ENCODE assay signal across 25 cellular contexts in genomic region chr3:37125702-37126101, GRCh38.
"Had no signal": no experiment of that assay in that cellular context is flagged by ENCODE, and none has a peak within 500 bp of the region (broad histone marks: within the 10 kb centered on the region; RNA-seq: fewer than 3 reads in every experiment).

No MANE protein-coding gene starts in this region.

- H3K4me3 ChIP-seq: body of pancreas, pancreas, testis, upper lobe of left lung had no signal

- H3K4me1 Mint-ChIP-seq: nephron had no signal

- H3K4me1 ChIP-seq: testis had no signal

- H3K27me3 ChIP-seq: body of pancreas, pancreas, testis, upper lobe of left lung had no signal

- DNase-seq: activated CD4-positive, alpha-beta memory T cell treated with anti-CD3 and anti-CD28 coated beads, Interleukin-2, amount 10 ng/mL, durations not matched to agents 7 days and 5 days; activated CD4-positive, alpha-beta T cell treated with anti-CD3 and anti-CD28 coated beads, Interleukin-2, amount 10 ng/mL, durations not matched to agents 24 days and 14 days; activated gamma-delta T cell; activated naive CD4-positive, alpha-beta T cell treated with anti-CD3 and anti-CD28 coated beads, Interleukin-2, amount 50 U/mL, for 16 hours; anterior cingulate cortex; body of pancreas; effector CD4-positive, alpha-beta T cell; glutamatergic neuron; hippocampal formation; kidney glomerular epithelial cell; left ventricle myocardium superior; pancreas; stimulated activated CD4-positive, alpha-beta T cell treated with anti-CD3 and anti-CD28 coated beads, Interleukin-2, amount 100 ng/mL, for 24 hours; SW 1271; T-helper 17 cell; testis; upper lobe of left lung had no signal

- H3K27me3 Mint-ChIP-seq: activated CD4-positive, alpha-beta memory T cell treated with anti-CD3 and anti-CD28 coated beads, Interleukin-2, amount 10 ng/mL, durations not matched to agents 7 days and 5 days; activated CD4-positive, alpha-beta T cell treated with anti-CD3 and anti-CD28 coated beads, Interleukin-2, amount 10 ng/mL, durations not matched to agents 24 days and 14 days; dendritic cell treated with granulocyte-macrophage colony-stimulating factor and Interleukin-4, amounts not matched to agents 40 ng/mL and 50 ng/mL, for 4 days; memory B cell; stimulated activated memory B cell treated with anti-CD40 and anti-IgM and Interleukin-4, amounts not matched to agents 10 μg/mL and 1 μg/mL and 100 μg/mL, for 72 hours; T-helper 17 cell had no signal

- FAIRE-seq: endometrium, frontal cortex, pancreas, small intestine had no signal

- H3K9me3 Mint-ChIP-seq: activated CD4-positive, alpha-beta memory T cell treated with anti-CD3 and anti-CD28 coated beads, Interleukin-2, amount 10 ng/mL, durations not matched to agents 7 days and 5 days; activated CD4-positive, alpha-beta T cell treated with anti-CD3 and anti-CD28 coated beads, Interleukin-2, amount 10 ng/mL, durations not matched to agents 24 days and 14 days; dendritic cell treated with granulocyte-macrophage colony-stimulating factor and Interleukin-4, amounts not matched to agents 40 ng/mL and 50 ng/mL, for 4 days; memory B cell; nephron; stimulated activated memory B cell treated with anti-CD40 and anti-IgM and Interleukin-4, amounts not matched to agents 10 μg/mL and 1 μg/mL and 100 μg/mL, for 72 hours had no signal

- H3K27ac ChIP-seq: body of pancreas, pancreas, testis, VCaP had no signal

- H3K27ac Mint-ChIP-seq: activated CD4-positive, alpha-beta memory T cell treated with anti-CD3 and anti-CD28 coated beads, Interleukin-2, amount 10 ng/mL, durations not matched to agents 7 days and 5 days; activated CD4-positive, alpha-beta T cell treated with anti-CD3 and anti-CD28 coated beads, Interleukin-2, amount 10 ng/mL, durations not matched to agents 24 days and 14 days; dendritic cell treated with granulocyte-macrophage colony-stimulating factor and Interleukin-4, amounts not matched to agents 40 ng/mL and 50 ng/mL, for 4 days; memory B cell; nephron; stimulated activated memory B cell treated with anti-CD40 and anti-IgM and Interleukin-4, amounts not matched to agents 10 μg/mL and 1 μg/mL and 100 μg/mL, for 72 hours; T-helper 17 cell had no signal

- H3K9me3 ChIP-seq: body of pancreas, pancreas, testis, upper lobe of left lung had no signal

- H3K4me3 Mint-ChIP-seq: activated CD4-positive, alpha-beta memory T cell treated with anti-CD3 and anti-CD28 coated beads, Interleukin-2, amount 10 ng/mL, durations not matched to agents 7 days and 5 days; activated CD4-positive, alpha-beta T cell treated with anti-CD3 and anti-CD28 coated beads, Interleukin-2, amount 10 ng/mL, durations not matched to agents 24 days and 14 days; dendritic cell treated with granulocyte-macrophage colony-stimulating factor and Interleukin-4, amounts not matched to agents 40 ng/mL and 50 ng/mL, for 4 days; memory B cell; nephron; stimulated activated memory B cell treated with anti-CD40 and anti-IgM and Interleukin-4, amounts not matched to agents 10 μg/mL and 1 μg/mL and 100 μg/mL, for 72 hours; T-helper 17 cell had no signal
